Comparison of ENCODE assay signal across 8 cellular contexts in the genomic region with DNA sequence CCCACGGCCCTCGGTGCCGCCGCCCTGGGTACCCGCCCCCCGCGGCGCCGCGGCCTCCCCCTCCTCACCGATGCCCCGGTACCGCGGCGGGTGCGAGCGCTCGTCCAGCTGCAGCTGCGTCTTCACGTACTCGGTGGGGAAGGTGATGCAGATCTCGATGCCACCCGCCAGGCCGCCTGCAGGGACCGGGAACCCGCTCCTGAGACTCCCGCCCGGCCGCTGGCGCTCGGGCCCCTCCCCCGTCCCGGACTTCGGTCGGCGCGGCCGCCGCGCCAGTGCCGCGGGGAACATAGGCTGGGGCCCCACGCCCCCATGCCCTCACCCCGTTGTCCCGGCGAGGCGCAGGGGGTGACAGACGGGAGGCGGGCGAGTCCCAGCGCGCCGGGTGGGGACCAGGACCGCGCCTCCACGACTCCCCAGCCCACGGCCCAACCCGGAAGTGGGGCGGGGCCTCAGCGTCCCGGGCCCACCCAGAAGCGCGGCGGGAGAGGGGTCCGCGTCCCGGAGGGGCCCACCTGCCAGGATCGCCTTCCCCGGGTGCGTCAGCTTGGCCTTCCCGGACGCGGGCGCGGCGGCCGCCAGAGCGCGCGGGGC. TPM values are rescaled to one million over a fixed set of nuclear protein-coding genes. Genes with fewer than 3 reads are reported as not detected.
DNase-seq lines count a peak whose midpoint lies in the region; ATAC-seq, FAIRE-seq and TF ChIP-seq lines count a peak whose summit lies in the region.

No MANE protein-coding gene starts in this region.

- H3K36me3 ChIP-seq in A673 (ENCODE audit: insufficient read depth, low read length, poor library complexity, severe bottlenecking) (peaks cover 19% of the 10 kb centered on the region), RWPE2 (ENCODE audit: low read depth) (peaks cover 21% of the 10 kb centered on the region), K562 (ENCODE audit: control insufficient read depth, insufficient read depth, low read length) (peaks cover 43% of the 10 kb centered on the region)

- peak; percentile 74 for DNase-seq in A673 (ENCODE audit: low spot score)
- no peak for DNase-seq in RWPE2 (ENCODE audit: low spot score)
- DNase-seq in K562 (ENCODE audit: extremely low read depth in 1 of 4, low spot score in 3 of 4): peak in 3 of 4 experiments; percentile 91 to 98 (median 98)
- DNase-seq in iPS-NIHi11 (ENCODE audit: low spot score): peak; percentile 67
- peak; percentile 73 for DNase-seq in stimulated activated CD4-positive, alpha-beta T cell treated with anti-CD3 and anti-CD28 coated beads, Interleukin-15, amount 100 ng/mL, for 24 hours
- no peak for DNase-seq in NCI-H510A (lab: John Stamatoyannopoulos, UW)

- peak overlapping the region; percentile 81 for H3K27ac ChIP-seq in A673 (ENCODE audit: low read depth, low read length, poor library complexity, severe bottlenecking)
- peak overlapping the region; percentile 73 for H3K27ac ChIP-seq in RWPE2 (ENCODE audit: poor library complexity, severe bottlenecking)
- peak overlapping the region; percentile 85 for H3K27ac ChIP-seq in K562 (ENCODE audit: extremely low read depth, low read depth, low read length)

- POLR2A ChIA-PET in A673 (lab: Charles Lee; ENCODE audit: low non-redundant PET): no interaction called here
- POLR2A ChIA-PET in K562 (lab: Yijun Ruan, JAX): interaction anchor here (0.5 to 11.1 kb wide), 24 partner anchors 8 to 1341 kb away, joined by 3 to 191 read pairs (median 4); a partner anchor contains a TSS

- TF ChIP-seq CTCF in A673 (conservative IDR thresholded peaks at IDR 0.05; ENCODE audit: low read depth, low read length) (no peak), RWPE2 (IDR thresholded peaks at IDR 0.05; ENCODE audit: poor library complexity, severe bottlenecking) (no peak), K562 (IDR thresholded peaks at IDR 0.05 in 2 of 3, conservative IDR thresholded peaks at IDR 0.05 in 1 of 3; ENCODE audit: insufficient read depth in 2 of 3, low read depth in 1 of 3, low read length in 3 of 3) (no peak)

- H3K9me3 ChIP-seq in A673 (ENCODE audit: low read depth, low read length, poor library complexity, severe bottlenecking) (no peaks in the 10 kb centered on the region), RWPE2 (ENCODE audit: severe bottlenecking) (no peaks in the 10 kb centered on the region), K562 (replicated peaks; ENCODE audit: control insufficient read depth, insufficient read depth, low read depth, low read length) (no peaks in the 10 kb centered on the region)

- peak overlapping the region; percentile 87 for H3K4me3 ChIP-seq in A673 (ENCODE audit: low read depth, low read length, poor library complexity, severe bottlenecking)
- H3K4me3 ChIP-seq in RWPE2 (ENCODE audit: severe bottlenecking): peak overlapping the region; percentile 98
- H3K4me3 ChIP-seq in K562: peak overlapping the region; percentile 76

- peak overlapping the region; percentile 80 to 96 for H3K9ac ChIP-seq in K562 (ENCODE audit: insufficient read depth in 1 of 2, low read depth in 2 of 2, low read length in 2 of 2)

- BruUV-seq in A673 (replicated peaks; lab: Mats Ljungman, UMichigan) (no TSS peak), K562 (replicated peaks; lab: Mats Ljungman, UMichigan) (no TSS peak)

- ATAC-seq in GM18511 (IDR thresholded peaks at IDR 0.05; ENCODE audit: unreplicated experiment) (peak; percentile 37), HG03039 (IDR thresholded peaks at IDR 0.05; ENCODE audit: unreplicated experiment) (peak; percentile 30), RWPE2 (ENCODE audit: low read depth) (0 out of 3 replicates have a peak, but pooled peaks have one; percentile 1), K562 (peak; percentile 6)

- H4K20me1 ChIP-seq in K562 (replicated peaks; ENCODE audit: control insufficient read depth, insufficient read depth, low read length): peaks cover 31% of the 10 kb centered on the region

- H3K27me3 ChIP-seq in A673 (replicated peaks; ENCODE audit: insufficient read depth, low read depth, low read length, poor library complexity) (no peaks in the 10 kb centered on the region), RWPE2 (ENCODE audit: insufficient read depth, poor library complexity, severe bottlenecking) (no peaks in the 10 kb centered on the region), K562 (ENCODE audit: control insufficient read depth in 2 of 2, insufficient read depth in 2 of 2, low read length in 2 of 2) (peaks cover 3 to 15% of the 10 kb centered on the region in 2 experiments; a peak in 3 of 5 replicates)

- peak overlapping the region; percentile 90 for H3K4me2 ChIP-seq in K562 (ENCODE audit: insufficient read depth, low read length)

- WGBS in K562 (ENCODE audit: insufficient coverage, low coverage, missing lambda C conversion rate): under 1% methylated on average over 70 of the region's 80 CpGs

- FAIRE-seq in K562 (lab: Jason Lieb, UNC): no peak

- intact Hi-C loops in A673 (cut with micrococcal nuclease; ENCODE audit: unreplicated experiment): loop anchor here (2.0 to 5.0 kb wide), 2 partner anchors 114 to 455 kb away; a partner anchor contains a TSS
- intact Hi-C loops in K562 (cut with micrococcal nuclease): loop anchor here (2.0 to 5.0 kb wide), 4 partner anchors 115 to 255 kb away; a partner anchor contains a TSS

- TF ChIP-seq EP300 in K562 (IDR thresholded peaks at IDR 0.05; ENCODE audit: low read length): 0 out of 2 replicates have a peak, but pooled peaks have one; percentile 13

- TF ChIP-seq RAD21 in K562 (CRISPR knock-in tag; conservative IDR thresholded peaks at IDR 0.05 in 1 of 2, IDR thresholded peaks at IDR 0.05 in 1 of 2): peak in 1 of 2 experiments; percentile 10; a peak in 2 of 4 replicates

- CTCF ChIA-PET in A673 (lab: Charles Lee): interaction anchor here (2.8 kb wide), 1 partner anchor 452 kb away, joined by 12 read pairs; no protein-coding TSS in a partner anchor
- CTCF ChIA-PET in K562 (lab: Yijun Ruan, JAX; ENCODE audit: low intra/inter-chr PET ratio): interaction anchor here (0.6 to 2.6 kb wide), 5 partner anchors 123 to 452 kb away, joined by 3 to 31 read pairs (median 5); no protein-coding TSS in a partner anchor

- peaks cover 38% of the 10 kb centered on the region for H3K4me1 ChIP-seq in A673 (ENCODE audit: insufficient read depth, low read length, poor library complexity, severe bottlenecking)
- peaks cover 13% of the 10 kb centered on the region for H3K4me1 ChIP-seq in RWPE2 (ENCODE audit: insufficient read depth, poor library complexity, severe bottlenecking)
- peaks cover 38 to 90% of the 10 kb centered on the region in 2 experiments for H3K4me1 ChIP-seq in K562 (replicated peaks in 1 of 2; ENCODE audit: control insufficient read depth in 2 of 2, insufficient read depth in 2 of 2, low read length in 2 of 2)

- in situ Hi-C loops in K562 (cut with MboI): loop anchor here (5.0 kb wide), 1 partner anchor 449 kb away; no protein-coding TSS in a partner anchor

- peaks cover 52% of the 10 kb centered on the region for H3K79me2 ChIP-seq in K562 (ENCODE audit: control insufficient read depth, insufficient read depth, low read length)

- H3K9me1 ChIP-seq in K562 (ENCODE audit: control insufficient read depth, insufficient read depth, low read length): peaks cover 20% of the 10 kb centered on the region

- peak overlapping the region; percentile 90 for H2AFZ ChIP-seq in K562 (ENCODE audit: low read depth, low read length)

- no peak for TF ChIP-seq POLR2A in K562 (conservative IDR thresholded peaks at IDR 0.05)

RNA-seq across cellular contexts. Expression of a gene that starts 0.4 kb away (rescaled TPM):
- total RNA-seq in A673 (2021) (91.0 and 115 TPM in 2 replicates), K562 (2014; rRNA removed) (329 and 469 TPM in 2 replicates), K562 (2014; rRNA removed; fragmentation: Illumina TruSeq; extraction: Trizol) (54.3 and 89.6 TPM in 2 replicates), K562 (2015; rRNA removed; fragmentation: Illumina TruSeq; extraction: Trizol) (109 and 119 TPM in 2 replicates), K562 (2021) (399 and 408 TPM in 2 replicates)
- 34.4 and 107 TPM in 2 replicates for total RNA-seq in K562 (2011; cell fraction: chromatin; rRNA removed; ENCODE audit: low replicate concordance)
- total RNA-seq in K562 (2011; cell fraction: nucleolus; rRNA removed): 114 and 122 TPM in 2 replicates
- 76.8 and 81.5 TPM in 2 replicates for total RNA-seq in K562 (2011; cell fraction: nucleoplasm; rRNA removed)
- polyA plus RNA-seq in K562 (2011; rRNA removed) (110 and 216 TPM in 2 replicates), K562 (2014; fragmentation: Illumina TruSeq; extraction: Trizol) (183 and 239 TPM in 2 replicates), K562 (2014; fragmentation: Nextera tagmentation; extraction: Ambion mirVana) (10 to 100 TPM; 11.0 to 23.7 TPM), K562 (2014; rRNA removed) (248 and 262 TPM in 2 replicates)
- 329 and 368 TPM in 2 replicates for polyA plus RNA-seq in K562 (2011; cell fraction: cytosol; rRNA removed)
- polyA plus RNA-seq in K562 (2011; cell fraction: nucleus; rRNA removed): 294 and 343 TPM in 2 replicates
- polyA plus RNA-seq in K562 (2012): 272 and 330 TPM in 2 replicates
- 64.7 and 77.1 TPM in 2 replicates for polyA minus RNA-seq in K562 (2011; rRNA and poly(A)+ RNA removed)
- 103 and 287 TPM in 2 replicates for polyA minus RNA-seq in K562 (2011; cell fraction: cytosol; rRNA and poly(A)+ RNA removed)
- polyA minus RNA-seq in K562 (2011; cell fraction: nucleus; rRNA and poly(A)+ RNA removed): 46.3 and 88.1 TPM in 2 replicates

RNA-seq across cellular contexts. Expression of a gene that starts 28.1 kb away (rescaled TPM):
- not detected in 2 replicates for total RNA-seq in A673 (2021)
- total RNA-seq in K562 (2011; cell fraction: chromatin; rRNA removed; ENCODE audit: low replicate concordance): not detected in 2 replicates
- not detected in 2 replicates for total RNA-seq in K562 (2011; cell fraction: nucleolus; rRNA removed)
- total RNA-seq in K562 (2011; cell fraction: nucleoplasm; rRNA removed): not detected in 2 replicates
- not detected in 2 replicates for total RNA-seq in K562 (2014; rRNA removed)
- total RNA-seq in K562 (2014; rRNA removed; fragmentation: Illumina TruSeq; extraction: Trizol): not detected in 2 replicates
- not detected in 2 replicates for total RNA-seq in K562 (2015; rRNA removed; fragmentation: Illumina TruSeq; extraction: Trizol)
- total RNA-seq in K562 (2021): not detected in 2 replicates
- not detected in 2 replicates for polyA plus RNA-seq in K562 (2011; rRNA removed)
- not detected in 2 replicates for polyA plus RNA-seq in K562 (2011; cell fraction: cytosol; rRNA removed)
- polyA plus RNA-seq in K562 (2011; cell fraction: nucleus; rRNA removed): not detected in 2 replicates
- not detected in 2 replicates for polyA plus RNA-seq in K562 (2012)
- not detected in 2 replicates for polyA plus RNA-seq in K562 (2014; fragmentation: Illumina TruSeq; extraction: Trizol)
- not detected for polyA plus RNA-seq in K562 (2014; fragmentation: Nextera tagmentation; extraction: Ambion mirVana)
- polyA plus RNA-seq in K562 (2014; rRNA removed): not detected in 2 replicates
- not detected in 2 replicates for polyA minus RNA-seq in K562 (2011; rRNA and poly(A)+ RNA removed)
- not detected in 2 replicates for polyA minus RNA-seq in K562 (2011; cell fraction: cytosol; rRNA and poly(A)+ RNA removed)
- not detected in 2 replicates for polyA minus RNA-seq in K562 (2011; cell fraction: nucleus; rRNA and poly(A)+ RNA removed)

RNA-seq across cellular contexts. Expression of a gene that starts 33.7 kb away (rescaled TPM):
- total RNA-seq in A673 (2021): 21.1 and 21.4 TPM in 2 replicates
- total RNA-seq in K562 (2011; cell fraction: chromatin; rRNA removed; ENCODE audit: low replicate concordance): 22.9 and 43.9 TPM in 2 replicates
- total RNA-seq in K562 (2011; cell fraction: nucleolus; rRNA removed): 30.7 and 33.7 TPM in 2 replicates
- 20.2 and 27.2 TPM in 2 replicates for total RNA-seq in K562 (2011; cell fraction: nucleoplasm; rRNA removed)
- 42.5 and 47.4 TPM in 2 replicates for total RNA-seq in K562 (2014; rRNA removed)
- 9.4 and 10.7 TPM in 2 replicates for total RNA-seq in K562 (2014; rRNA removed; fragmentation: Illumina TruSeq; extraction: Trizol)
- total RNA-seq in K562 (2015; rRNA removed; fragmentation: Illumina TruSeq; extraction: Trizol): 28.3 and 30.9 TPM in 2 replicates
- 51.3 and 52.8 TPM in 2 replicates for total RNA-seq in K562 (2021)
- 26.8 and 44.0 TPM in 2 replicates for polyA plus RNA-seq in K562 (2011; rRNA removed)
- 44.3 and 59.3 TPM in 2 replicates for polyA plus RNA-seq in K562 (2011; cell fraction: cytosol; rRNA removed)
- 50.0 and 63.7 TPM in 2 replicates for polyA plus RNA-seq in K562 (2011; cell fraction: nucleus; rRNA removed)
- 34.4 and 35.2 TPM in 2 replicates for polyA plus RNA-seq in K562 (2012)
- polyA plus RNA-seq in K562 (2014; fragmentation: Illumina TruSeq; extraction: Trizol): 23.6 and 41.0 TPM in 2 replicates
- 1 to 10 TPM in 1 of 2 experiments, under 1 TPM in 1; 0.70 to 1.9 TPM for polyA plus RNA-seq in K562 (2014; fragmentation: Nextera tagmentation; extraction: Ambion mirVana)
- polyA plus RNA-seq in K562 (2014; rRNA removed): 47.1 and 58.1 TPM in 2 replicates
- polyA minus RNA-seq in K562 (2011; rRNA and poly(A)+ RNA removed): 11.3 and 13.6 TPM in 2 replicates
- 16.3 and 30.8 TPM in 2 replicates for polyA minus RNA-seq in K562 (2011; cell fraction: cytosol; rRNA and poly(A)+ RNA removed)
- 11.7 and 24.3 TPM in 2 replicates for polyA minus RNA-seq in K562 (2011; cell fraction: nucleus; rRNA and poly(A)+ RNA removed)

RNA-seq across cellular contexts. Expression of a gene that starts 47.1 kb away (rescaled TPM):
- total RNA-seq in A673 (2021): not detected in 2 replicates
- total RNA-seq in K562 (2011; cell fraction: chromatin; rRNA removed; ENCODE audit: low replicate concordance): 0.21 TPM in 1 of 2 replicates, not detected in the other
- not detected in 2 replicates for total RNA-seq in K562 (2011; cell fraction: nucleolus; rRNA removed)
- total RNA-seq in K562 (2011; cell fraction: nucleoplasm; rRNA removed): 0.22 TPM in 1 of 2 replicates, not detected in the other
- total RNA-seq in K562 (2014; rRNA removed): not detected in 2 replicates
- not detected in 2 replicates for total RNA-seq in K562 (2014; rRNA removed; fragmentation: Illumina TruSeq; extraction: Trizol)
- total RNA-seq in K562 (2015; rRNA removed; fragmentation: Illumina TruSeq; extraction: Trizol): not detected in 2 replicates
- not detected in 2 replicates for total RNA-seq in K562 (2021)
- polyA plus RNA-seq in K562 (2011; rRNA removed): not detected in 2 replicates
- 0.04 TPM in 1 of 2 replicates, not detected in the other for polyA plus RNA-seq in K562 (2011; cell fraction: cytosol; rRNA removed)
- 0.10 TPM in 1 of 2 replicates, not detected in the other for polyA plus RNA-seq in K562 (2011; cell fraction: nucleus; rRNA removed)
- polyA plus RNA-seq in K562 (2012): not detected in 2 replicates
- not detected in 2 replicates for polyA plus RNA-seq in K562 (2014; fragmentation: Illumina TruSeq; extraction: Trizol)
- not detected for polyA plus RNA-seq in K562 (2014; fragmentation: Nextera tagmentation; extraction: Ambion mirVana)
- polyA plus RNA-seq in K562 (2014; rRNA removed): 0.04 TPM in 1 of 2 replicates, not detected in the other
- polyA minus RNA-seq in K562 (2011; rRNA and poly(A)+ RNA removed): not detected in 2 replicates
- polyA minus RNA-seq in K562 (2011; cell fraction: cytosol; rRNA and poly(A)+ RNA removed): not detected in 2 replicates
- polyA minus RNA-seq in K562 (2011; cell fraction: nucleus; rRNA and poly(A)+ RNA removed): not detected in 2 replicates

RNA-seq across cellular contexts. Expression of a gene that starts 56.0 kb away (rescaled TPM):
- total RNA-seq in A673 (2021) (41.1 and 47.3 TPM in 2 replicates), K562 (2014; rRNA removed) (62.9 and 79.7 TPM in 2 replicates), K562 (2014; rRNA removed; fragmentation: Illumina TruSeq; extraction: Trizol) (25.0 and 31.7 TPM in 2 replicates), K562 (2015; rRNA removed; fragmentation: Illumina TruSeq; extraction: Trizol) (52.2 and 56.7 TPM in 2 replicates), K562 (2021) (101 and 103 TPM in 2 replicates)
- total RNA-seq in K562 (2011; cell fraction: chromatin; rRNA removed; ENCODE audit: low replicate concordance): 104 and 237 TPM in 2 replicates
- total RNA-seq in K562 (2011; cell fraction: nucleolus; rRNA removed): 233 and 250 TPM in 2 replicates
- 163 and 192 TPM in 2 replicates for total RNA-seq in K562 (2011; cell fraction: nucleoplasm; rRNA removed)
- polyA plus RNA-seq in K562 (2011; rRNA removed) (45.6 and 65.3 TPM in 2 replicates), K562 (2014; fragmentation: Illumina TruSeq; extraction: Trizol) (56.7 and 59.7 TPM in 2 replicates), K562 (2014; fragmentation: Nextera tagmentation; extraction: Ambion mirVana) (under 1 TPM; 0.69 to 0.70 TPM), K562 (2014; rRNA removed) (54.1 and 56.4 TPM in 2 replicates)
- polyA plus RNA-seq in K562 (2011; cell fraction: cytosol; rRNA removed): 87.9 and 92.8 TPM in 2 replicates
- polyA plus RNA-seq in K562 (2011; cell fraction: nucleus; rRNA removed): 96.5 and 99.6 TPM in 2 replicates
- 68.2 and 87.4 TPM in 2 replicates for polyA plus RNA-seq in K562 (2012)
- polyA minus RNA-seq in K562 (2011; rRNA and poly(A)+ RNA removed): 59.4 and 60.5 TPM in 2 replicates
- 76.8 and 101 TPM in 2 replicates for polyA minus RNA-seq in K562 (2011; cell fraction: cytosol; rRNA and poly(A)+ RNA removed)
- polyA minus RNA-seq in K562 (2011; cell fraction: nucleus; rRNA and poly(A)+ RNA removed): 59.6 and 106 TPM in 2 replicates

Comparison
In these comparisons a context has a peak if more than half of its experiments do, and no peak if none do; other contexts are left out.
1. DNase-seq: peak in A673 (single experiment), K562 (3 of 4), iPS-NIHi11 (single experiment) and stimulated activated CD4-positive, alpha-beta T cell treated with anti-CD3 and anti-CD28 coated beads, Interleukin-15, amount 100 ng/mL, for 24 hours (single experiment); none in RWPE2 (single experiment) and NCI-H510A (single experiment).
2. Peak in every context shown above with its lines, with median percentiles within 50 percentile points of each other: H3K27ac ChIP-seq, H3K4me3 ChIP-seq and ATAC-seq.